20 cellular contexts compared by ENCODE assay signal in the genomic region with DNA sequence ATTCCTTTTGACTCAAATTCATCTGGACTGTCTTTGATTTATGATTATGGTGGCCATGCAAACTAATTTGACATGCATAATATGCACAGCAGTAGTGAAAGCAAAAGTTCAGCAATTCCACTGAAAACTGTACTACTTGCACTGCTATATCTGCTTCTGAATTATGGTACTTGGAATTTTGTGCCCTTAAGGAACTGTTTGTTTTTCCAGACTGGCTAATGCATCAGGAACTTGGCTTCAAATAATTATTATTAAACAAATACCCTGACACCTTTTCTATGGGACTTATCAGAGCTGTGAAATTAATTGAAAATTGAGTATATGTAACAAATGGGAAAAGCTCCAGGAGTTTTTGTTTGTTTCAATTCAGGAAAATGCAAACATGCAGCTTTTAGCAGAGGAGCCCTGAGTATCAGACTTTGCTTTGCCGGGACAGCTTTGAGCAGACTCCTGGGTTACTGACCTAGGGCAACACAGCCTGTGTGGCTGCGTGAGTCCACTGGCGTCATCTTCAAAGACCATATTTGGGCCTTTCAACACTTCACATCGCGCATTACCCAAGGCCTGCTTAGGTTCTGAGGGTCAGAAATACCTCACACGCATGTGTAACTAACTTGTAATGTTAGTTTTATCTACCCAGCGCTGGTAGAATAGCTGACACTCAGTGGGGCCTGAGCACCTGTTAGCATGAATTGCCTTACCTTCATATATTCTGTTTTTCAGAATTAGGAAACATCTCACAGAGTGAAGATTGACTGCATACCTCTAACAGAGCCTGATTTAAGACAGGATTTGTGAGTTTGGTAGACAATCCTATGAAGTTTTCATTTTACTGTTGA. TPM values are rescaled to one million over a fixed set of nuclear protein-coding genes. Genes with fewer than 3 reads are reported as not detected.
A peak's percentile ranks its signal among the peaks of the same experiment; 100 is the strongest.
DNase-seq lines count a peak whose midpoint lies in the region; ATAC-seq and TF ChIP-seq lines count a peak whose summit lies in the region.
"Had no signal": no experiment of that assay in that cellular context is flagged by ENCODE, and none has a peak within 500 bp of the region (broad histone marks: within the 10 kb centered on the region; RNA-seq: fewer than 3 reads in every experiment).

No MANE protein-coding gene starts in this region.

- H3K4me3 ChIP-seq in cardiac muscle cell (no peak overlapping the region), hepatocyte (no peak overlapping the region), lung (no peak overlapping the region), upper lobe of right lung (no peak overlapping the region), GM23338 (no peak overlapping the region)
- H3K4me3 ChIP-seq: MG63 had no signal

- ATAC-seq in lung (ENCODE audit: insufficient read depth, low FRiP score) (peak; percentile 78), upper lobe of right lung (peak; percentile 97), GM23338 (no peak)

- TF ChIP-seq CTCF in cardiac muscle cell (IDR thresholded peaks at IDR 0.05; ENCODE audit: low read depth, low read length), result no peak
- no peak for TF ChIP-seq CTCF in hepatocyte (IDR thresholded peaks at IDR 0.05; ENCODE audit: poor library complexity)
- TF ChIP-seq CTCF in lung (IDR thresholded peaks at IDR 0.05; ENCODE audit: control extremely low read depth, extremely low read depth), result no peak
- no peak for TF ChIP-seq CTCF in upper lobe of right lung (IDR thresholded peaks at IDR 0.05)
- no peak for TF ChIP-seq CTCF in GM23338 (conservative IDR thresholded peaks at IDR 0.05; ENCODE audit: low read depth in 2 of 2)

- H2AFZ ChIP-seq in hepatocyte (no peak overlapping the region), GM23338 (no peak overlapping the region)

- WGBS in hepatocyte (ENCODE audit: low lambda C conversion rate, missing lambda C conversion rate), result 80% methylated on average over 7 of the region's 7 CpGs
- 61 to 78% methylated on average over 7 of the region's 7 CpGs for WGBS in lung, 2 donors

- H3K27me3 ChIP-seq in cardiac muscle cell, result no peaks in the 10 kb centered on the region
- no peaks in the 10 kb centered on the region for H3K27me3 ChIP-seq in hepatocyte
- no peaks in the 10 kb centered on the region for H3K27me3 ChIP-seq in lung (ENCODE audit: control insufficient read depth, insufficient read depth)
- no peaks in the 10 kb centered on the region for H3K27me3 ChIP-seq in upper lobe of right lung
- H3K27me3 ChIP-seq in GM23338 (ENCODE audit: insufficient read depth), result no peaks in the 10 kb centered on the region
- H3K27me3 ChIP-seq: MG63 had no signal

- intact Hi-C loops in upper lobe of right lung (cut with DNase I), result no loop called here

- no peaks in the 10 kb centered on the region for H3K9me3 ChIP-seq in cardiac muscle cell (ENCODE audit: low read depth)
- H3K9me3 ChIP-seq in hepatocyte (ENCODE audit: low read depth), result no peaks in the 10 kb centered on the region
- H3K9me3 ChIP-seq in lung (ENCODE audit: control insufficient read depth in 2 of 2, insufficient read depth in 1 of 2, low read length in 1 of 2), result peaks cover 0 to 2% of the 10 kb centered on the region in 2 donors
- no peaks in the 10 kb centered on the region for H3K9me3 ChIP-seq in upper lobe of right lung
- H3K9me3 ChIP-seq: MG63 had no signal

- H4K20me1 ChIP-seq in hepatocyte (ENCODE audit: insufficient read depth, poor library complexity, severe bottlenecking), result no peaks in the 10 kb centered on the region
- H4K20me1 ChIP-seq in GM23338 (replicated peaks; ENCODE audit: insufficient read depth), result no peaks in the 10 kb centered on the region

- peaks cover 8% of the 10 kb centered on the region; the same call in 1 of the 3 replicates for H3K9me3 Mint-ChIP-seq in GM23338
- H3K9me3 Mint-ChIP-seq: HFFc6 had no signal

- H3K79me2 ChIP-seq in hepatocyte (no peaks in the 10 kb centered on the region), GM23338 (replicated peaks; ENCODE audit: insufficient read depth) (no peaks in the 10 kb centered on the region)

- H3K4me1 ChIP-seq in cardiac muscle cell (ENCODE audit: low read depth) (peaks cover 16% of the 10 kb centered on the region), hepatocyte (ENCODE audit: insufficient read depth) (no peaks in the 10 kb centered on the region), lung (ENCODE audit: control insufficient read depth in 2 of 2, insufficient read depth in 2 of 2, low read length in 2 of 2) (no peaks in the 10 kb centered on the region), upper lobe of right lung (peaks cover 13% of the 10 kb centered on the region), GM23338 (ENCODE audit: insufficient read depth) (no peaks in the 10 kb centered on the region)

- H3K36me3 Mint-ChIP-seq in GM23338 (ENCODE audit: low read depth), result no peaks in the 10 kb centered on the region; the same call in 2 of the 3 replicates
- H3K36me3 Mint-ChIP-seq: CD14-positive monocyte had no signal

- no peak overlapping the region for H3K4me3 Mint-ChIP-seq in GM23338
- H3K4me3 Mint-ChIP-seq: CD14-positive monocyte, HFFc6 had no signal

- H3K27ac ChIP-seq in cardiac muscle cell (peak overlapping the region; percentile 65), hepatocyte (peak overlapping the region; percentile 10), lung (ENCODE audit: low read depth in 1 of 2, low read length in 1 of 2) (peak overlapping the region in 1 of 2 donors; percentile 59), upper lobe of right lung (peak overlapping the region; percentile 44), GM23338 (ENCODE audit: low read depth) (no peak overlapping the region)
- H3K27ac ChIP-seq: KMS-11 had no signal

- no peaks in the 10 kb centered on the region for H3K4me1 Mint-ChIP-seq in GM23338
- H3K4me1 Mint-ChIP-seq: CD14-positive monocyte had no signal

- DNase-seq in cardiac muscle cell (ENCODE audit: low read depth in 1 of 2, low spot score in 1 of 2), result peak in 1 of 2 donors; percentile 25
- DNase-seq in hepatocyte (ENCODE audit: low spot score), result peak; percentile 27
- DNase-seq in lung (ENCODE audit: low spot score), result peak; percentile 49
- peak; percentile 70 for DNase-seq in upper lobe of right lung
- no peak for DNase-seq in GM23338 (ENCODE audit: low spot score)
- DNase-seq in NCI-H2196 (lab: John Stamatoyannopoulos, UW; ENCODE audit: unreplicated experiment), result no peak
- DNase-seq in NCI-H69 (lab: John Stamatoyannopoulos, UW), result no peak
- DNase-seq: ACHN, AML-193, COR-L47, GF-D8, HFFc6, MG63, NCI-H1092 treated with DMSO at 0.1 percent for 48 hours, NCI-H2081 treated with DMSO at 0.1 percent for 48 hours, NCI-H524 treated with DMSO at 0.1 percent for 48 hours, SHP77 treated with DMSO at 0.1 percent for 48 hours had no signal

- no peaks in the 10 kb centered on the region for H3K9me2 ChIP-seq in hepatocyte (replicated peaks; ENCODE audit: insufficient read depth)
- no peaks in the 10 kb centered on the region for H3K9me2 ChIP-seq in GM23338 (ENCODE audit: insufficient read depth)

- H3K27me3 Mint-ChIP-seq in GM23338 (ENCODE audit: insufficient read depth, low read depth, poor library complexity), result no peaks in the 10 kb centered on the region

- no peak overlapping the region for H3K4me2 ChIP-seq in hepatocyte
- no peak overlapping the region for H3K4me2 ChIP-seq in GM23338
- H3K4me2 ChIP-seq: KMS-11 had no signal

- H3F3A ChIP-seq in GM23338 (replicated peaks; ENCODE audit: low read depth), result no peaks in the 10 kb centered on the region

- no peaks in the 10 kb centered on the region for H3K36me3 ChIP-seq in cardiac muscle cell
- no peaks in the 10 kb centered on the region for H3K36me3 ChIP-seq in hepatocyte (replicated peaks; ENCODE audit: insufficient read depth, low read depth)
- H3K36me3 ChIP-seq in lung (ENCODE audit: control insufficient read depth in 2 of 2, insufficient read depth in 2 of 2, low read length in 2 of 2), result peaks cover 0 to 2% of the 10 kb centered on the region in 2 donors
- no peaks in the 10 kb centered on the region for H3K36me3 ChIP-seq in upper lobe of right lung
- H3K36me3 ChIP-seq in GM23338 (ENCODE audit: insufficient read depth), result no peaks in the 10 kb centered on the region
- H3K36me3 ChIP-seq: MG63 had no signal

- no peak overlapping the region for H3K27ac Mint-ChIP-seq in GM23338
- H3K27ac Mint-ChIP-seq: CD14-positive monocyte, HFFc6 had no signal

TF ChIP-seq in GM23338, 12 proteins besides CTCF, POLR2A, EP300 and RAD21 (continues in another document):
- TF ChIP-seq, protein P1, sequence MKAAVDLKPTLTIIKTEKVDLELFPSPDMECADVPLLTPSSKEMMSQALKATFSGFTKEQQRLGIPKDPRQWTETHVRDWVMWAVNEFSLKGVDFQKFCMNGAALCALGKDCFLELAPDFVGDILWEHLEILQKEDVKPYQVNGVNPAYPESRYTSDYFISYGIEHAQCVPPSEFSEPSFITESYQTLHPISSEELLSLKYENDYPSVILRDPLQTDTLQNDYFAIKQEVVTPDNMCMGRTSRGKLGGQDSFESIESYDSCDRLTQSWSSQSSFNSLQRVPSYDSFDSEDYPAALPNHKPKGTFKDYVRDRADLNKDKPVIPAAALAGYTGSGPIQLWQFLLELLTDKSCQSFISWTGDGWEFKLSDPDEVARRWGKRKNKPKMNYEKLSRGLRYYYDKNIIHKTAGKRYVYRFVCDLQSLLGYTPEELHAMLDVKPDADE (IDR thresholded peaks at IDR 0.05), result no peak
- TF ChIP-seq STAT1 (IDR thresholded peaks at IDR 0.05; ENCODE audit: unreplicated experiment) (no peak), CREB1 (CRISPR knock-in tag; IDR thresholded peaks at IDR 0.05; ENCODE audit: low read depth) (no peak), ZNF331 (CRISPR knock-in tag; IDR thresholded peaks at IDR 0.05; ENCODE audit: low read depth) (no peak), NANOG (IDR thresholded peaks at IDR 0.05; ENCODE audit: borderline replicate concordance) (no peak)

RNA-seq across cellular contexts. Expression of a gene that starts 35.4 kb away (rescaled TPM):
- total RNA-seq in cardiac muscle cell, result 11.0 and 12.9 TPM in 2 replicates
- polyA plus RNA-seq in cardiac muscle cell, result 13.6 and 20.1 TPM in 2 replicates
- total RNA-seq in hepatocyte, result 3.4 and 8.1 TPM in 2 replicates
- polyA plus RNA-seq in hepatocyte, result 3.3 and 3.5 TPM in 2 replicates
- 10 to 100 TPM; 42.4 to 63.5 TPM for total RNA-seq in lung
- 10 to 100 TPM in 1 of 2 donors, 1 to 10 TPM in 1; 8.6 to 16.2 TPM for polyA plus RNA-seq in lung
- 26.3 TPM for total RNA-seq in upper lobe of right lung
- total RNA-seq in GM23338 (2014; rRNA removed; shearing (Covaris generic)), result 0.23 and 0.42 TPM in 2 replicates
- 0.65 and 0.96 TPM in 2 replicates for polyA plus RNA-seq in GM23338 (2016; fragmentation: Nextera tagmentation; extraction: Ambion mirVana)
- total RNA-seq: HFFc6 had no signal
- polyA plus RNA-seq: CD14-positive monocyte had no signal

RNA-seq across cellular contexts. Expression of a gene that starts 55.4 kb away (rescaled TPM):
- 0.07 and 0.09 TPM in 2 replicates for total RNA-seq in cardiac muscle cell
- polyA plus RNA-seq in cardiac muscle cell, result 0.81 TPM in 1 of 2 replicates, not detected in the other
- 1.7 and 2.4 TPM in 2 replicates for total RNA-seq in hepatocyte
- 4.3 and 4.9 TPM in 2 replicates for polyA plus RNA-seq in hepatocyte
- total RNA-seq in lung, result 10 to 100 TPM; 22.3 to 42.7 TPM
- polyA plus RNA-seq in lung, result 10 to 100 TPM in 1 of 2 donors, 1 to 10 TPM in 1; 4.6 to 33.8 TPM
- total RNA-seq in upper lobe of right lung, result 21.0 TPM
- not detected in 2 replicates for total RNA-seq in GM23338 (2014; rRNA removed; shearing (Covaris generic))
- not detected in 2 replicates for polyA plus RNA-seq in GM23338 (2016; fragmentation: Nextera tagmentation; extraction: Ambion mirVana)
- total RNA-seq: Daoy, HFFc6 had no signal
- polyA plus RNA-seq: CD14-positive monocyte had no signal

Comparison
In these comparisons a context has a peak if more than half of its experiments do, and no peak if none do; other contexts are left out.
1. DNase-seq: peak in hepatocyte (single experiment), lung (single experiment) and upper lobe of right lung (single experiment); none in GM23338 (single experiment), NCI-H2196 (single experiment) and NCI-H69 (single experiment).